In the genomic region with DNA sequence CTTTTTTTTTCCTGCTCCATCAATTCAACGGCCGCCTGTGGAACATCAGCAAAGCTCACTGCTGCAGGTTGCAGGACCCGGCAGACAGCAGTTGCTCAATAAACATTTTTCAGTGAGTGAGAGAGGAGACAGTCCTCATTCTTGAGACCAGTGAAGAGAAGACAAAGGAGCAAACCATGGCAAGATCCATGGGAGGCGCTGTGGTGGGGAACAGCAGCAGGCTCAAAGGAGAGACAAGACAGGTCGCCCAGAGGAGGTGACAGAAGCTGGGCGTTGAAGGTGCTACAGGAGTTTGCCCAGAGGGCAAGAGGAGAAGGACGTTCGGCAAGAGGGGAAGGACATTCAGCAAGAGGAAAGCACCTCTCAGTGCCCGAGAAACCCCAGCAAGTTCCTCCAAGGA, we compare ENCODE assay signal across 25 cellular contexts.
"Had no signal": no experiment of that assay in that cellular context is flagged by ENCODE, and none has a peak within 500 bp of the region (broad histone marks: within the 10 kb centered on the region; RNA-seq: fewer than 3 reads in every experiment).

No MANE protein-coding gene starts in this region.

- DNase-seq: dermis blood vessel endothelial cell; effector memory CD4-positive, alpha-beta T cell; foreskin fibroblast; gastrocnemius medialis; head of caudate nucleus; kidney; occipital lobe; ovary; posterior cingulate gyrus; psoas muscle; right cardiac atrium; spleen; stimulated activated CD4-positive, alpha-beta T cell treated with anti-CD3 and anti-CD28 coated beads, Interleukin-4, amount 100 ng/mL, for 4 hours; stimulated activated naive CD8-positive, alpha-beta T cell treated with anti-CD3 and anti-CD28 coated beads, Interleukin-15, Interleukin-2, amounts not matched to agents 100 U/mL and 50 U/mL, for 24 hours; substantia nigra; testis; tibial artery; upper lobe of left lung had no signal

- H3K4me1 ChIP-seq: psoas muscle had no signal

- H3K36me3 ChIP-seq: gastrocnemius medialis, ovary, spleen, tibial artery, upper lobe of left lung had no signal

- H3K4me3 ChIP-seq: coronary artery, gastrocnemius medialis, lung, ovary, psoas muscle, skin epidermis, spleen, testis, tibial artery, upper lobe of left lung had no signal

- H3K4me3 Mint-ChIP-seq: memory B cell; natural killer cell treated with Interleukin-12 subunit alpha and Interleukin-12 subunit beta and Interleukin-15 and Interleukin-18, amount 100 ng/mL, for 72 hours; stimulated activated memory B cell treated with anti-CD40 and anti-IgM and Interleukin-4, amounts not matched to agents 10 μg/mL and 1 μg/mL and 100 μg/mL, for 72 hours had no signal

- H3K4me1 Mint-ChIP-seq: memory B cell; stimulated activated memory B cell treated with anti-CD40 and anti-IgM and Interleukin-4, amounts not matched to agents 10 μg/mL and 1 μg/mL and 100 μg/mL, for 72 hours had no signal

- ATAC-seq: gastrocnemius medialis; left lobe of liver; natural killer cell treated with Interleukin-12 subunit alpha and Interleukin-12 subunit beta and Interleukin-15 and Interleukin-18, amount 100 ng/mL, for 72 hours; psoas muscle; right cardiac atrium; stimulated activated memory B cell treated with anti-CD40 and anti-IgM and Interleukin-4, amounts not matched to agents 10 μg/mL and 1 μg/mL and 100 μg/mL, for 72 hours; stimulated activated naive CD8-positive, alpha-beta T cell treated with anti-CD3 and anti-CD28 coated beads, Interleukin-15, Interleukin-2, amounts not matched to agents 100 U/mL and 50 U/mL, for 24 hours had no signal

- H3K27me3 ChIP-seq: gastrocnemius medialis, ovary, testis, tibial artery, upper lobe of left lung had no signal

- H3K9me3 Mint-ChIP-seq: natural killer cell treated with Interleukin-12 subunit alpha and Interleukin-12 subunit beta and Interleukin-15 and Interleukin-18, amount 100 ng/mL, for 72 hours had no signal

- H3K36me3 Mint-ChIP-seq: memory B cell; natural killer cell treated with Interleukin-12 subunit alpha and Interleukin-12 subunit beta and Interleukin-15 and Interleukin-18, amount 100 ng/mL, for 72 hours; stimulated activated memory B cell treated with anti-CD40 and anti-IgM and Interleukin-4, amounts not matched to agents 10 μg/mL and 1 μg/mL and 100 μg/mL, for 72 hours had no signal

- H3K27ac ChIP-seq: coronary artery, gastrocnemius medialis, ovary, psoas muscle, skin epidermis, spleen, testis, tibial artery, upper lobe of left lung had no signal

- H3K9me3 ChIP-seq: gastrocnemius medialis, ovary, psoas muscle, testis had no signal

- H3K27ac Mint-ChIP-seq: memory B cell; natural killer cell treated with Interleukin-12 subunit alpha and Interleukin-12 subunit beta and Interleukin-15 and Interleukin-18, amount 100 ng/mL, for 72 hours; stimulated activated memory B cell treated with anti-CD40 and anti-IgM and Interleukin-4, amounts not matched to agents 10 μg/mL and 1 μg/mL and 100 μg/mL, for 72 hours had no signal
